ENCODE assay signal across 10 cellular contexts in genomic region chr19:51595190-51595589, GRCh38. TPM values are rescaled to one million over a fixed set of nuclear protein-coding genes. Genes with fewer than 3 reads are reported as not detected.
DNase-seq lines count a peak whose midpoint lies in the region; ATAC-seq and TF ChIP-seq lines count a peak whose summit lies in the region.
"Had no signal": no experiment of that assay in that cellular context is flagged by ENCODE, and none has a peak within 500 bp of the region (broad histone marks: within the 10 kb centered on the region; RNA-seq: fewer than 3 reads in every experiment).

No MANE protein-coding gene starts in this region.

- H3K4me1 ChIP-seq in left lung (peaks cover 4 to 24% of the 10 kb centered on the region in 2 donors), upper lobe of right lung (peaks cover 13% of the 10 kb centered on the region)

- no peak for DNase-seq in stimulated activated naive CD8-positive, alpha-beta T cell treated with anti-CD3 and anti-CD28 coated beads, Interleukin-15, Interleukin-2, amounts not matched to agents 100 U/mL and 50 U/mL, for 24 hours
- DNase-seq in activated naive CD8-positive, alpha-beta T cell treated with anti-CD3 and anti-CD28 coated beads for 36 hours, result no peak
- DNase-seq in left lung (no peak), upper lobe of right lung (no peak), C1 segment of cervical spinal cord (lab: John Stamatoyannopoulos, UW) (no peak)
- no peak for DNase-seq in stimulated activated CD4-positive, alpha-beta T cell treated with anti-CD3 and anti-CD28 coated beads, Interleukin-12 subunit alpha, Interleukin-12 subunit beta, amount 100 ng/mL, for 4 hours
- DNase-seq: DMS153 had no signal

- no peak overlapping the region for H3K27ac ChIP-seq in left lung
- no peak overlapping the region for H3K27ac ChIP-seq in upper lobe of right lung

- peak overlapping the region; percentile 54 for H3K27ac Mint-ChIP-seq in stimulated activated naive CD8-positive, alpha-beta T cell treated with anti-CD3 and anti-CD28 coated beads, Interleukin-15, Interleukin-2, amounts not matched to agents 100 ng/mL and 50 ng/mL, for 24 hours
- H3K27ac Mint-ChIP-seq in activated naive CD8-positive, alpha-beta T cell treated with anti-CD3 and anti-CD28 coated beads for 36 hours, result peak overlapping the region; percentile 47

- ATAC-seq in stimulated activated naive CD8-positive, alpha-beta T cell treated with anti-CD3 and anti-CD28 coated beads, Interleukin-15, Interleukin-2, amounts not matched to agents 100 U/mL and 50 U/mL, for 24 hours, result no peak
- ATAC-seq in left lung (no peak), upper lobe of right lung (no peak)
- no peak for ATAC-seq in activated CD4-positive, CD25-positive, alpha-beta regulatory T cell treated with anti-CD3 and anti-CD28 coated beads, Interleukin-2, amount 50 U/mL, for 24 hours

- peaks cover 23% of the 10 kb centered on the region for H3K4me1 Mint-ChIP-seq in stimulated activated naive CD8-positive, alpha-beta T cell treated with anti-CD3 and anti-CD28 coated beads, Interleukin-15, Interleukin-2, amounts not matched to agents 100 ng/mL and 50 ng/mL, for 24 hours (ENCODE audit: low read depth)
- peaks cover 14% of the 10 kb centered on the region for H3K4me1 Mint-ChIP-seq in activated naive CD8-positive, alpha-beta T cell treated with anti-CD3 and anti-CD28 coated beads for 36 hours

- H3K27me3 ChIP-seq in left lung (peaks cover 3 to 16% of the 10 kb centered on the region in 2 donors), upper lobe of right lung (peaks cover 15% of the 10 kb centered on the region)

- H3K4me3 Mint-ChIP-seq in stimulated activated naive CD8-positive, alpha-beta T cell treated with anti-CD3 and anti-CD28 coated beads, Interleukin-15, Interleukin-2, amounts not matched to agents 100 ng/mL and 50 ng/mL, for 24 hours, result peak overlapping the region; percentile 97
- peak overlapping the region; percentile 92 for H3K4me3 Mint-ChIP-seq in activated naive CD8-positive, alpha-beta T cell treated with anti-CD3 and anti-CD28 coated beads for 36 hours

- H3K9me3 ChIP-seq in left lung (no peaks in the 10 kb centered on the region), upper lobe of right lung (no peaks in the 10 kb centered on the region)

- intact Hi-C loops in left lung (cut with DNase I) (no loop called here), upper lobe of right lung (cut with DNase I) (no loop called here)

- H3K36me3 Mint-ChIP-seq in stimulated activated naive CD8-positive, alpha-beta T cell treated with anti-CD3 and anti-CD28 coated beads, Interleukin-15, Interleukin-2, amounts not matched to agents 100 ng/mL and 50 ng/mL, for 24 hours (ENCODE audit: low read depth), result peaks cover 4% of the 10 kb centered on the region
- peaks cover 10% of the 10 kb centered on the region for H3K36me3 Mint-ChIP-seq in activated naive CD8-positive, alpha-beta T cell treated with anti-CD3 and anti-CD28 coated beads for 36 hours

- peak overlapping the region; percentile 62 to 72 for H3K4me3 ChIP-seq in left lung
- peak overlapping the region; percentile 75 for H3K4me3 ChIP-seq in upper lobe of right lung

- H3K9me3 Mint-ChIP-seq in stimulated activated naive CD8-positive, alpha-beta T cell treated with anti-CD3 and anti-CD28 coated beads, Interleukin-15, Interleukin-2, amounts not matched to agents 100 ng/mL and 50 ng/mL, for 24 hours, result peaks cover 6% of the 10 kb centered on the region
- H3K9me3 Mint-ChIP-seq in activated naive CD8-positive, alpha-beta T cell treated with anti-CD3 and anti-CD28 coated beads for 36 hours, result no peaks in the 10 kb centered on the region

- peaks cover 11% of the 10 kb centered on the region for H3K27me3 Mint-ChIP-seq in stimulated activated naive CD8-positive, alpha-beta T cell treated with anti-CD3 and anti-CD28 coated beads, Interleukin-15, Interleukin-2, amounts not matched to agents 100 ng/mL and 50 ng/mL, for 24 hours
- peaks cover 14% of the 10 kb centered on the region for H3K27me3 Mint-ChIP-seq in activated naive CD8-positive, alpha-beta T cell treated with anti-CD3 and anti-CD28 coated beads for 36 hours

- TF ChIP-seq CTCF in left lung (IDR thresholded peaks at IDR 0.05) (no peak), upper lobe of right lung (IDR thresholded peaks at IDR 0.05) (no peak)

- H3K36me3 ChIP-seq in left lung, result no peaks in the 10 kb centered on the region
- H3K36me3 ChIP-seq in upper lobe of right lung, result no peaks in the 10 kb centered on the region

RNA-seq across cellular contexts. Expression of gene ZNF175, which starts 24.1 kb away (rescaled TPM):
- 10 to 100 TPM in 1 of 2 experiments, 1 to 10 TPM in 1; 8.9 to 10.1 TPM for total RNA-seq in activated naive CD8-positive, alpha-beta T cell treated with anti-CD3 and anti-CD28 coated beads for 36 hours
- total RNA-seq in left lung, result 10 to 100 TPM in 1 of 2 donors, 1 to 10 TPM in 1; 9.4 to 13.3 TPM
- total RNA-seq in upper lobe of right lung, result 13.8 TPM

RNA-seq across cellular contexts. Expression of gene SIGLEC5, which starts 35.0 kb away (rescaled TPM):
- not detected for total RNA-seq in activated naive CD8-positive, alpha-beta T cell treated with anti-CD3 and anti-CD28 coated beads for 36 hours
- total RNA-seq in left lung (10 to 100 TPM in 1 of 2 donors, not detected in 1; 11.0 TPM), upper lobe of right lung (0.90 TPM)
- total RNA-seq: left lobe of liver had no signal

RNA-seq across cellular contexts. Expression of gene SIGLEC14, which starts 51.4 kb away (rescaled TPM):
- under 1 TPM; 0.14 to 0.36 TPM for total RNA-seq in activated naive CD8-positive, alpha-beta T cell treated with anti-CD3 and anti-CD28 coated beads for 36 hours
- total RNA-seq in left lung, result 10 to 100 TPM; 13.4 to 59.9 TPM
- total RNA-seq in upper lobe of right lung, result 11.8 TPM
